Comparison of ENCODE assay signal across 11 cellular contexts in the genomic region with DNA sequence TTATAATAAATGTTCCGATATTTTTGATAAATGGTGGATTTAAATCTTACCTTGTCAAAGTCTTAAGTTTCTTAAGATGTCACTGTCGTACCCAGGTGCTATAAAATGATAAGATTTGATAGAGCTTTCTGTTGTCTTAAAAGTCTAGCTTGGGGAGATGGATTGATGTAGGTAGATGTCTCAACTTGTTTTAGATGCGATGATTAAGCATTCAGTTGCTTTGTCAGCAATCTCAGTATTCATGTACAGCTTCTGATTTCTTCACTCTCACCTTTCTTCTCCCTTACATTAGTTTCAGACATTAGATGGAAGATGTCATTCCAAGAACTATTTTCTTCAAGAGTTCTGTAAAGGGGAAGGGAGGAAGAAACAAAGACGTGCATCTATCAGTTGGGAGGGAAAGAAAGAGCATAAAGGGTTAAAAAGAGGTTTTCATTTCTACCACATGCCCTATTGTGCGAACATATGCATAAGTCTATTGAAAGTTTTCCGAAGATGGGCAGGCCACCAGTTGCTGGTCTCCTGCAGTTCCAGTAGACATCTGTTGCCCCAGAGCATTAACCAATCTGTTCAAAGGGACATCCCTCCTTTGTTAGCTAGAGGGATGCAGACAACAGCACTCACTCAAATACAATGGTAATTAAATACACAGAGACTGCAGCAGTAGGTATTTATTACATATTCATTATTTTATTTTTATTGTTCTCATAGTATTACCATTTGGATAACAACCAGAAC.
DNase-seq lines count a peak whose midpoint lies in the region; ATAC-seq lines count a peak whose summit lies in the region.
"Had no signal": no experiment of that assay in that cellular context is flagged by ENCODE, and none has a peak within 500 bp of the region (broad histone marks: within the 10 kb centered on the region; RNA-seq: fewer than 3 reads in every experiment).

No MANE protein-coding gene starts in this region.

- ATAC-seq in GM19351 (IDR thresholded peaks at IDR 0.05; ENCODE audit: unreplicated experiment) (no peak), HG03469 (IDR thresholded peaks at IDR 0.05; ENCODE audit: unreplicated experiment) (no peak), HG03571 (IDR thresholded peaks at IDR 0.05; ENCODE audit: unreplicated experiment) (no peak)
- ATAC-seq: activated CD8-positive, alpha-beta T cell treated with anti-CD3 and anti-CD28 coated beads, Interleukin-2, amount 10 ng/mL, durations not matched to agents 7 days and 5 days had no signal

- DNase-seq in DMS 273 treated with DMSO at 0.1 percent for 48 hours (lab: John Stamatoyannopoulos, UW) (peak; percentile 69), NCI-H1436 treated with DMSO at 0.1 percent for 48 hours (lab: John Stamatoyannopoulos, UW) (peak; percentile 14), SHP77 (lab: John Stamatoyannopoulos, UW) (peak; percentile 43 to 51), medulla oblongata (ENCODE audit: extremely low spot score) (peak; percentile 21), LoVo (ENCODE audit: low spot score) (no peak)
- DNase-seq: activated CD8-positive, alpha-beta T cell treated with anti-CD3 and anti-CD28 coated beads, Interleukin-2, amount 10 ng/mL, durations not matched to agents 7 days and 5 days; activated naive CD4-positive, alpha-beta T cell treated with anti-CD3 and anti-CD28 coated beads for 36 hours; HCEC 1CT had no signal
